ENCODE assay signal across 8 cellular contexts in genomic region chr17:1179635-1180433, GRCh38. TPM values are rescaled to one million over a fixed set of nuclear protein-coding genes. Genes with fewer than 3 reads are reported as not detected.
A peak's percentile ranks its signal among the peaks of the same experiment; 100 is the strongest.
DNase-seq lines count a peak whose midpoint lies in the region; ATAC-seq, FAIRE-seq and TF ChIP-seq lines count a peak whose summit lies in the region.

ABR (minus strand) TSS chr17:1179981; CDS start chr17:1179727, 254 bp downstream.

- no peak; the same call in 1 of the 2 replicates for TF ChIP-seq POLR2A in A549 (IDR thresholded peaks at IDR 0.05; ENCODE audit: low read length)
- no peak for TF ChIP-seq POLR2A in HCT116 (IDR thresholded peaks at IDR 0.05; ENCODE audit: borderline replicate concordance, extremely low read depth, insufficient read depth, insufficient read length)

- RAD21 ChIA-PET in HCT116 (lab: Charles Lee; ENCODE audit: low non-redundant PET in 1 of 2, low total read pairs in 2 of 2, uncharacterized antibody in 2 of 2, unreplicated experiment in 2 of 2): no interaction called here

- H3K9ac ChIP-seq in HCT116 (ENCODE audit: low read length): peak within 1 kb of the TSS; percentile 76

- intact Hi-C loops in HCT116 (cut with micrococcal nuclease) (no loop called here), dorsolateral prefrontal cortex (cut with DNase I) (no loop called here)

- CTCF ChIA-PET in A549 (lab: Yijun Ruan, JAX): interaction anchor here (4.8 to 15.7 kb wide), 3 partner anchors 8 to 56 kb away, joined by 37 to 324 read pairs (median 149); no protein-coding TSS in a partner anchor
- CTCF ChIA-PET in HCT116 (lab: Charles Lee): interaction anchor here (1.0 kb wide), 1 partner anchor 121 kb away, joined by 3 read pairs; no protein-coding TSS in a partner anchor

- peak within 1 kb of the TSS; percentile 86 for H3K4me3 ChIP-seq in A549
- peak within 1 kb of the TSS; percentile 75 for H3K4me3 ChIP-seq in HCT116 (replicated peaks in 1 of 2; ENCODE audit: low read depth in 1 of 2, low read length in 2 of 2)
- H3K4me3 ChIP-seq in dorsolateral prefrontal cortex: peak within 1 kb of the TSS; percentile 18 to 87 (median 73)

- peaks cover 6% of the 10 kb centered on the region; the same call in 1 of the 3 replicates for H3K4me1 ChIP-seq in A549
- H3K4me1 ChIP-seq in HCT116 (ENCODE audit: control insufficient read depth in 1 of 2, insufficient read depth in 2 of 2, low read length in 2 of 2): peaks cover 3 to 17% of the 10 kb centered on the region in 2 experiments; a peak in 2 of 4 replicates

- no peaks in the 10 kb centered on the region for H3K9me2 ChIP-seq in HCT116 (ENCODE audit: insufficient read depth)

- peak within 1 kb of the TSS; percentile 100 for H3K4me2 ChIP-seq in A549
- H3K4me2 ChIP-seq in HCT116 (ENCODE audit: low read length): peak within 1 kb of the TSS; percentile 95

- 32% methylated on average over 18 of the region's 100 CpGs for WGBS in A549 (ENCODE audit: missing lambda C conversion rate)

- ATAC-seq in A549 (peak; percentile 25 to 59; a peak in 5 of 6 replicates), HCT116 (peak; percentile 75), GM18867 (IDR thresholded peaks at IDR 0.05; ENCODE audit: unreplicated experiment) (no peak)

- H3K9me3 ChIP-seq in A549 (no peaks in the 10 kb centered on the region), HCT116 (ENCODE audit: control insufficient read depth in 1 of 2, insufficient read depth in 1 of 2, low read depth in 1 of 2, low read length in 2 of 2) (no peaks in the 10 kb centered on the region)

- H3K27me3 ChIP-seq in HCT116 (ENCODE audit: insufficient read depth, low read length) (no peaks in the 10 kb centered on the region), dorsolateral prefrontal cortex (peaks cover 0 to 56% (median 0%) of the 10 kb centered on the region in 45 donors)

- TF ChIP-seq EP300 in A549 (IDR thresholded peaks at IDR 0.05): no peak

- no peaks in the 10 kb centered on the region for H3K79me2 ChIP-seq in HCT116 (ENCODE audit: insufficient read depth, low read length)

- POLR2A ChIA-PET in A549 (lab: Yijun Ruan, JAX): interaction anchor here (0.5 kb wide), 1 partner anchor 33 kb away, joined by 3 read pairs; no protein-coding TSS in a partner anchor
- POLR2A ChIA-PET in HCT116 (lab: Charles Lee): no interaction called here

- TF ChIP-seq CTCF in A549 (IDR thresholded peaks at IDR 0.05) (no peak), HCT116 (IDR thresholded peaks at IDR 0.05 in 2 of 3, conservative IDR thresholded peaks at IDR 0.05 in 1 of 3; ENCODE audit: borderline replicate concordance in 1 of 3, insufficient read depth in 1 of 3, low read depth in 2 of 3, low read length in 2 of 3) (no peak), dorsolateral prefrontal cortex (IDR thresholded peaks at IDR 0.05 in 54 of 56, conservative IDR thresholded peaks at IDR 0.05 in 2 of 56; ENCODE audit: low read depth in 1 of 56, partially characterized antibody in 56 of 56) (no peak)

- peak within 1 kb of the TSS; percentile 45 for H2AFZ ChIP-seq in HCT116 (ENCODE audit: low read depth, low read length, poor library complexity, severe bottlenecking)

- FAIRE-seq in A549 (lab: Jason Lieb, UNC): no peak

- BruUV-seq in HCT116 (replicated peaks; lab: Mats Ljungman, UMichigan): no TSS peak

- no peaks in the 10 kb centered on the region for H3K36me3 ChIP-seq in HCT116 (ENCODE audit: control insufficient read depth in 1 of 2, insufficient read depth in 2 of 2, low read length in 2 of 2)

- TF ChIP-seq RAD21 in A549 (conservative IDR thresholded peaks at IDR 0.05 in 1 of 2, IDR thresholded peaks at IDR 0.05 in 1 of 2) (no peak), HCT116 (IDR thresholded peaks at IDR 0.05; ENCODE audit: low read depth) (no peak)

- H3K27ac ChIP-seq in A549 (peak within 1 kb of the TSS; percentile 80 to 91), HCT116 (ENCODE audit: low read depth, low read length) (peak within 1 kb of the TSS; percentile 52; the same call in 1 of the 2 replicates), dorsolateral prefrontal cortex (peak within 1 kb of the TSS in 57 of 59 donors; percentile 45 to 95 (median 83))

- no peaks in the 10 kb centered on the region for H4K20me1 ChIP-seq in HCT116 (ENCODE audit: insufficient read depth)

- DNase-seq in A549 (ENCODE audit: low read depth in 1 of 2, low spot score in 1 of 2): peak in 1 of 2 experiments; percentile 54
- DNase-seq in HCT116 (ENCODE audit: low read depth, low spot score): no peak
- DNase-seq in activated CD4-positive, alpha-beta T cell treated with anti-CD3 and anti-CD28 coated beads for 4 hours: peak; percentile 54 to 66
- peak in 3 of 10 donors; percentile 61 to 74 (median 64) for DNase-seq in dorsolateral prefrontal cortex
- peak; percentile 41 to 64 for DNase-seq in lung microvascular endothelial cell (ENCODE audit: low read depth in 2 of 2)
- DNase-seq in stimulated activated CD8-positive, alpha-beta memory T cell treated with anti-CD3 and anti-CD28 coated beads, Interleukin-4, amount 100 ng/mL, for 1 hour (ENCODE audit: low read depth in 2 of 2, low spot score in 1 of 2): peak; percentile 38 to 50
- no peak for DNase-seq in inferior parietal cortex (ENCODE audit: extremely low spot score)

TF ChIP-seq in A549, 52 proteins besides CTCF, POLR2A, EP300 and RAD21:
- TF ChIP-seq RNF2 (IDR thresholded peaks at IDR 0.05; ENCODE audit: borderline replicate concordance, low read depth): 0 out of 2 replicates have a peak, but pooled peaks have one; percentile 9
- TF ChIP-seq HEYL (CRISPR knock-in tag; IDR thresholded peaks at IDR 0.05): no peak

TF ChIP-seq in HCT116, 20 proteins besides CTCF, POLR2A, EP300 and RAD21:
- TF ChIP-seq POLR2AphosphoS5 (IDR thresholded peaks at IDR 0.05; ENCODE audit: low read depth, low read length) (peak; percentile 77), TCF7L2 (IDR thresholded peaks at IDR 0.05; ENCODE audit: borderline replicate concordance, extremely low read depth, insufficient read depth, insufficient read length) (no peak), ZNF274 (IDR thresholded peaks at IDR 0.05; ENCODE audit: low read depth, low read length) (no peak)

RNA-seq across cellular contexts. Expression of gene ABR, which starts in this region (rescaled TPM):
- polyA plus RNA-seq in A549 (2011; rRNA removed): 62.5 and 70.9 TPM in 2 replicates
- 128 and 131 TPM in 2 replicates for polyA plus RNA-seq in A549 (2012; cell fraction: cytosol; rRNA removed)
- 168 and 237 TPM in 2 replicates for polyA plus RNA-seq in A549 (2012; cell fraction: nucleus; rRNA removed)
- 68.8 to 78.0 TPM (median 73.8 TPM) in 3 replicates for polyA plus RNA-seq in A549 (2017; fragmentation: RNase III; extraction: RNeasy Plus Mini Kit Qiagen cat#74134 plus additional on column Dnase treatment)
- polyA minus RNA-seq in A549 (2011; rRNA and poly(A)+ RNA removed): 103 and 133 TPM in 2 replicates
- total RNA-seq in HCT116 (2021; ENCODE audit: unreplicated experiment): 58.5 TPM
- polyA plus RNA-seq in HCT116 (2012): 55.2 and 59.1 TPM in 2 replicates
- 100 to 1,000 TPM; 259 to 675 (median 435) TPM for total RNA-seq in dorsolateral prefrontal cortex
- total RNA-seq in lung microvascular endothelial cell: 24.8 and 33.8 TPM in 2 replicates

Comparison
In these comparisons a context has a peak if more than half of its experiments do, and no peak if none do; other contexts are left out.
1. DNase-seq: peak in activated CD4-positive, alpha-beta T cell treated with anti-CD3 and anti-CD28 coated beads for 4 hours (2 of 2), lung microvascular endothelial cell (2 of 2) and stimulated activated CD8-positive, alpha-beta memory T cell treated with anti-CD3 and anti-CD28 coated beads, Interleukin-4, amount 100 ng/mL, for 1 hour (2 of 2); none in HCT116 (single experiment) and inferior parietal cortex (single experiment).
2. Peak in every context shown above with its lines, with median percentiles within 50 percentile points of each other: H3K27ac ChIP-seq and H3K4me3 ChIP-seq.